In the genomic region with DNA sequence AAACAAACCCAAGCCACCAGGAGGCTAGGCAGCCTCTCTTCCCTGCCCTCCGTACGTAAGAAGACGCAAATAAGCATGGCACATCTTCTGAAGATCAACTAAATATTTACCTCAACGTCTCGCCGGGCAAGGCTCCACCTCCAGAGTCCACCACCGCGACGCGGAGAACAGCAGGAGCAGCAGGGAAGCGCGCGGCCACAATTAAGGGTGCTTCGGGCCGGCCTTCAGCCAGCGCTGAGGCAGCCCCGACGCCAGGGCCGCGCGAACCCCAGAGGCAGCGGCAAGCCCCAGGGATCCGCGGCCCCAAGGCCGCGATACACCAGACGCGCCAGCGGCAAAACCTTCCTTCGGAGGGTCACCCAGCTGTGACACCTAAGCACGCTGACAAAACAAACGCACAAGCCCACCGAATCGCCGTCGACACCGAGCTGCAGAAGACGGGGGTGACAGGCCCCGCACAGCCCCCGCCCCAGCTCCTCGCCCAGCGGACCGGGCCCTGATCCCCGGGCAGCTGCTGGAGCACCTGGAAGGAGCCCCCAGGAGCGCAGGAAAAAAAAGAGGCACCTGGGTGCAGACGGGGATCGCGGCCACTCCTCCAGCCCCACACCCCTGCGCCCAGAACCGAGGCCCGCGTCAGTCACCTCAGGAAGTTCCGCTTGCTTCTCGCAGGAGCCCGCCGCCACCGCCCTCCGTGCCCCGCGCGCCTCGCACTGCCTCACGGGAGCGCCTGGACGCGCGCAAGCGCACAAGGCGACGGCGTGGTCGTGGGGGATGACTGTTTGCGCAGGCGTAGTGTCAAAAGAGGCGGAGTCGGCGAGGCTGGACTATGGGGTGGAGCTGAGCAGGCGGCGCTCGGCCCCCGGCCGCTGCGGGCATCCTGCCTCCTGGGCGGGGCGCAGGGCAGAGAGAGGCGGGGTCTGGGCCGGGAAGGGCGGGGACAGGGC, we compare ENCODE assay signal across 8 cellular contexts. TPM values are rescaled to one million over a fixed set of nuclear protein-coding genes. Genes with fewer than 3 reads are reported as not detected.
DNase-seq lines count a peak whose midpoint lies in the region; ATAC-seq, FAIRE-seq and TF ChIP-seq lines count a peak whose summit lies in the region.

A gene with protein sequence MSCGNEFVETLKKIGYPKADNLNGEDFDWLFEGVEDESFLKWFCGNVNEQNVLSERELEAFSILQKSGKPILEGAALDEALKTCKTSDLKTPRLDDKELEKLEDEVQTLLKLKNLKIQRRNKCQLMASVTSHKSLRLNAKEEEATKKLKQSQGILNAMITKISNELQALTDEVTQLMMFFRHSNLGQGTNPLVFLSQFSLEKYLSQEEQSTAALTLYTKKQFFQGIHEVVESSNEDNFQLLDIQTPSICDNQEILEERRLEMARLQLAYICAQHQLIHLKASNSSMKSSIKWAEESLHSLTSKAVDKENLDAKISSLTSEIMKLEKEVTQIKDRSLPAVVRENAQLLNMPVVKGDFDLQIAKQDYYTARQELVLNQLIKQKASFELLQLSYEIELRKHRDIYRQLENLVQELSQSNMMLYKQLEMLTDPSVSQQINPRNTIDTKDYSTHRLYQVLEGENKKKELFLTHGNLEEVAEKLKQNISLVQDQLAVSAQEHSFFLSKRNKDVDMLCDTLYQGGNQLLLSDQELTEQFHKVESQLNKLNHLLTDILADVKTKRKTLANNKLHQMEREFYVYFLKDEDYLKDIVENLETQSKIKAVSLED (minus strand): TSS at position 712 of the 944 bp plus-strand sequence. CDS start 1,175 bp downstream, outside the sequence.
POLN (minus strand) TSS at position 712 of the 944 bp plus-strand sequence. CDS start 12,890 bp downstream, outside the sequence.

- peak; percentile 57 for FAIRE-seq in keratinocyte (lab: Jason Lieb, UNC)

- no peaks in the 10 kb centered on the region for H3K36me3 ChIP-seq in keratinocyte (ENCODE audit: control insufficient read depth in 2 of 2, extremely low read depth in 1 of 2, insufficient read depth in 2 of 2, low read length in 2 of 2)

- H3K4me1 Mint-ChIP-seq in activated B cell treated with CpG ODN at 0.5 μM for 24 hours: peaks cover 54% of the 10 kb centered on the region

- peak within 1 kb of the TSS; percentile 24 for H3K27ac ChIP-seq in keratinocyte (ENCODE audit: control insufficient read depth, insufficient read depth, low read length)

- H3K27me3 ChIP-seq in keratinocyte (ENCODE audit: control insufficient read depth, extremely low read depth, insufficient read depth, low read length): no peaks in the 10 kb centered on the region

- ATAC-seq in GM18909 (IDR thresholded peaks at IDR 0.05; ENCODE audit: poor library complexity, unreplicated experiment) (peak; percentile 86), HG03159 (IDR thresholded peaks at IDR 0.05; ENCODE audit: unreplicated experiment) (peak; percentile 79), activated B cell treated with CpG ODN at 0.5 μM for 24 hours (ENCODE audit: low read depth) (peak; percentile 96)

- no peak for TF ChIP-seq CTCF in activated B cell treated with CpG ODN at 0.5 μM for 24 hours (IDR thresholded peaks at IDR 0.05)
- TF ChIP-seq CTCF in keratinocyte (optimal IDR thresholded peaks at IDR 0.05 in 1 of 3, IDR thresholded peaks at IDR 0.05 in 1 of 3, conservative IDR thresholded peaks at IDR 0.05 in 1 of 3; ENCODE audit: extremely low read depth in 1 of 3, insufficient read depth in 2 of 3, low read length in 3 of 3): peak in 1 of 3 experiments; percentile 11

- dilution Hi-C loops in keratinocyte (cut with MboI; ENCODE audit: extremely low pct_ligation_motif_present, low sequenced_read_pairs): no loop called here

- H3K4me2 ChIP-seq in keratinocyte (ENCODE audit: control insufficient read depth, extremely low read depth, insufficient read depth, low read depth, low read length): peak within 1 kb of the TSS; percentile 94

- H3K9me3 Mint-ChIP-seq in activated B cell treated with CpG ODN at 0.5 μM for 24 hours: no peaks in the 10 kb centered on the region

- H3K4me3 Mint-ChIP-seq in activated B cell treated with CpG ODN at 0.5 μM for 24 hours: peak within 1 kb of the TSS; percentile 91

- H4K20me1 ChIP-seq in keratinocyte (ENCODE audit: control insufficient read depth, extremely low read depth, insufficient read depth, low read length): no peaks in the 10 kb centered on the region

- H3K27me3 Mint-ChIP-seq in activated B cell treated with CpG ODN at 0.5 μM for 24 hours: no peaks in the 10 kb centered on the region

- H2AFZ ChIP-seq in keratinocyte (ENCODE audit: control insufficient read depth, low read length): peak within 1 kb of the TSS; percentile 82

- intact Hi-C loops in activated B cell treated with CpG ODN at 0.5 μM for 24 hours (cut with micrococcal nuclease): loop anchor here (1.0 to 10.0 kb wide), 13 partner anchors 21 to 1229 kb away; partner anchors contain the start of genes CFAP99, FAM193A, FGFRL1 and GRK4

- CTCF ChIA-PET in activated B cell treated with CpG ODN at 0.5 μM for 24 hours (lab: Charles Lee): interaction anchor here (0.6 to 4.6 kb wide), 5 partner anchors 11 to 221 kb away, joined by 3 to 19 read pairs (median 3); no protein-coding TSS in a partner anchor

- H3K9me1 ChIP-seq in keratinocyte (ENCODE audit: control insufficient read depth, extremely low read depth, insufficient read depth, low read length): no peaks in the 10 kb centered on the region

- H3K9ac ChIP-seq in keratinocyte (ENCODE audit: control insufficient read depth, extremely low read depth, insufficient read depth, low read length): peak within 1 kb of the TSS; percentile 70

- H3K79me2 ChIP-seq in keratinocyte (ENCODE audit: control insufficient read depth, insufficient read depth, low read length): peaks cover 36% of the 10 kb centered on the region

- DNase-seq in AG08395 (ENCODE audit: low spot score) (peak; percentile 100), NCI-H2227 treated with DMSO at 0.1 percent for 48 hours (lab: John Stamatoyannopoulos, UW) (peak; percentile 90), activated B cell treated with CpG ODN at 0.5 μM for 24 hours (peak; percentile 99), keratinocyte (ENCODE audit: low read depth, low spot score) (peak; percentile 86)
- DNase-seq in central memory CD4-positive, alpha-beta T cell: peak; percentile 100
- peak; percentile 98 to 99 (median 99) for DNase-seq in stimulated activated CD4-positive, alpha-beta T cell treated with anti-CD3 and anti-CD28 coated beads, Interleukin-12 subunit alpha, Interleukin-12 subunit beta, amount 100 ng/mL, for 48 hours (ENCODE audit: low read depth in 2 of 3, low spot score in 1 of 3)

- peaks cover 23% of the 10 kb centered on the region for H3K36me3 Mint-ChIP-seq in activated B cell treated with CpG ODN at 0.5 μM for 24 hours (ENCODE audit: low read depth)

- H3K4me1 ChIP-seq in keratinocyte (ENCODE audit: control insufficient read depth, extremely low read depth, insufficient read depth, low read length): peaks cover 20% of the 10 kb centered on the region

- H3K4me3 ChIP-seq in keratinocyte (ENCODE audit: control insufficient read depth in 2 of 3, extremely low read depth in 1 of 3, insufficient read depth in 2 of 3, low read depth in 1 of 3, low read length in 3 of 3): peak within 1 kb of the TSS; percentile 67 to 84 (median 81)

- POLR2A ChIA-PET in activated B cell treated with CpG ODN at 0.5 μM for 24 hours (lab: Charles Lee): interaction anchor here (0.5 to 2.9 kb wide), 14 partner anchors 16 to 295 kb away, joined by 3 to 21 read pairs (median 5); partner anchors contain the start of genes CFAP99, FAM193A, MXD4 and RNF4

- H3K27ac Mint-ChIP-seq in activated B cell treated with CpG ODN at 0.5 μM for 24 hours: peak within 1 kb of the TSS; percentile 86

- no peaks in the 10 kb centered on the region for H3K9me3 ChIP-seq in keratinocyte (ENCODE audit: control insufficient read depth, low read depth, low read length)

RNA-seq across cellular contexts. Expression of the first gene that starts in this region (rescaled TPM):
- total RNA-seq in activated B cell treated with CpG ODN at 0.5 μM for 24 hours: 17.9 and 19.0 TPM in 2 replicates
- 4.8 to 11.1 TPM (median 6.0 TPM) in 3 replicates for polyA plus RNA-seq in keratinocyte
- 8.7 TPM for polyA plus RNA-seq in keratinocyte (2011; ENCODE audit: low read depth)
- 3.1 and 5.6 TPM in 2 replicates for polyA plus RNA-seq in keratinocyte (2011; cell fraction: cytosol; rRNA removed)
- 9.3 and 15.5 TPM in 2 replicates for polyA plus RNA-seq in keratinocyte (2011; cell fraction: nucleus; rRNA removed)
- polyA plus RNA-seq in keratinocyte (2012; ENCODE audit: low replicate concordance): 6.8 and 8.1 TPM in 2 replicates
- polyA minus RNA-seq in keratinocyte: 1.5 to 3.2 TPM (median 1.9 TPM) in 3 replicates
- 6.9 TPM for polyA minus RNA-seq in keratinocyte (2011; cell fraction: cytosol; rRNA and poly(A)+ RNA removed)
- 3.7 and 9.0 TPM in 2 replicates for polyA minus RNA-seq in keratinocyte (2011; cell fraction: nucleus; rRNA and poly(A)+ RNA removed)

RNA-seq across cellular contexts. Expression of gene POLN, which starts in this region (rescaled TPM):
- total RNA-seq in activated B cell treated with CpG ODN at 0.5 μM for 24 hours: 1.4 and 1.7 TPM in 2 replicates
- 0.45 to 1.4 TPM (median 1.3 TPM) in 3 replicates for polyA plus RNA-seq in keratinocyte
- 1.2 TPM for polyA plus RNA-seq in keratinocyte (2011; ENCODE audit: low read depth)
- polyA plus RNA-seq in keratinocyte (2011; cell fraction: cytosol; rRNA removed): 0.75 and 0.78 TPM in 2 replicates
- 3.4 and 5.8 TPM in 2 replicates for polyA plus RNA-seq in keratinocyte (2011; cell fraction: nucleus; rRNA removed)
- polyA plus RNA-seq in keratinocyte (2012; ENCODE audit: low replicate concordance): 0.29 and 1.4 TPM in 2 replicates
- polyA minus RNA-seq in keratinocyte: 0.52 to 3.6 TPM (median 3.2 TPM) in 3 replicates
- polyA minus RNA-seq in keratinocyte (2011; cell fraction: cytosol; rRNA and poly(A)+ RNA removed): not detected
- 3.3 and 4.3 TPM in 2 replicates for polyA minus RNA-seq in keratinocyte (2011; cell fraction: nucleus; rRNA and poly(A)+ RNA removed)

Comparison
In these comparisons a context has a peak if more than half of its experiments do, and no peak if none do; other contexts are left out.
1. Peak in every context shown above with its lines: DNase-seq, ATAC-seq, H3K4me3 ChIP-seq and H3K27ac ChIP-seq.